22 cellular contexts compared by ENCODE assay signal in the genomic region with DNA sequence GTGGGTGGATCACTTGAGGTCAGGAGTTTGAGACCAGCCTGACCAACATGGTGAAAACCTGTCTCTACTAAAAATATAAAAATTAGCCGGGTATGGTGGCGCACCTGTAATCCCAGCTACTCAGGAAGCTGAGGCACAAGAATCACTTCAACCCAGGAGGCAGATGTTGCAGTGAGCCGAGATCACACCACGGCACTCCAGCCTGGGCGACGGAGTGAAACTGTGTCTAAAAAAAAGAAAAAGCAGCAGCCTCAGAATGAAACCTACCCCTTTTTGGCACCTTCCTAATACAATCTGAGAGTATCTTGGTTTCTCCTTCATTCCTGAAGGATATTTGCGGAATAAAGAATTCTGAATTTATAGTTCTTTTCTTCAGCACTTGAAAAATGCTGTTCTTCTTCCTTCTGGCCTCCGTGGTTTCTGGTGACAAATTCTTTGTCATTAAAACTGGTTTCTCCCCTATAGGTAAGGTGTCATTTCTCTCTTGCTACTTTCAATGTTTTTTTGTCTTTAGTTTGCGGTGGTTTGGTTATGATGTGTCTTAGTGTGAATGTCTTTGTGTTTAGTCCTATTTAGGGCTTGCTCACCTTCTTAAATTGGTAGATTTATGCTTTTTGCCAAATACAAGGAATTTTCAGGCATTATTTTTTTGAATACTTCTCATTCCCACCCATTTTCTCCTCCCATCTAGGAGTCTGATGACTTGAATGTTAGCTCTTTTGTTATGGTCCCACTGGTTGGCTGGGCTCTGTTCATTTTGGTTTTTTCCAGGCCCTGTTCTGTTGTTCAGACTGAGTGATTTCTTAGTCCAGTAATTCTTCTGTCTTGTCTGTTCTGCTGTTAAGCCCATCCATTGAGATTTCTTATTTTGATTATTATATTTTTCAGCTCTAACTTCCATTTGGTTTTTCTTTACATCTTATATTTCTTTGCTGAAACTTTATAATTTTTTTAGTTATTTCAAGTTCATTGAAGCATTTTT. TPM values are rescaled to one million over a fixed set of nuclear protein-coding genes. Genes with fewer than 3 reads are reported as not detected.
DNase-seq lines count a peak whose midpoint lies in the region; ATAC-seq and TF ChIP-seq lines count a peak whose summit lies in the region.
"Had no signal": no experiment of that assay in that cellular context is flagged by ENCODE, and none has a peak within 500 bp of the region (broad histone marks: within the 10 kb centered on the region; RNA-seq: fewer than 3 reads in every experiment).

No MANE protein-coding gene starts in this region.

- intact Hi-C loops in activated naive CD4-positive, alpha-beta T cell treated with anti-CD3 and anti-CD28 coated beads for 36 hours (cut with micrococcal nuclease) = loop anchor here (1.0 kb wide), 1 partner anchor 12 kb away; no protein-coding TSS in a partner anchor

- ATAC-seq in HG02610 (IDR thresholded peaks at IDR 0.05; ENCODE audit: unreplicated experiment) (peak; percentile 71), HG02870 (IDR thresholded peaks at IDR 0.05; ENCODE audit: unreplicated experiment) (no peak)
- ATAC-seq: naive thymus-derived CD4-positive, alpha-beta T cell had no signal

- H3K4me3 ChIP-seq in foreskin fibroblast (ENCODE audit: low read depth in 1 of 2, low read length in 2 of 2) = no peak overlapping the region
- H3K4me3 ChIP-seq: coronary artery, pancreas had no signal

- no peak for DNase-seq in activated naive CD4-positive, alpha-beta T cell treated with anti-CD3 and anti-CD28 coated beads for 36 hours
- no peak for DNase-seq in activated naive CD4-positive, alpha-beta T cell treated with Interleukin-2 at 50 U/mL for 16 hours
- no peak for DNase-seq in activated naive CD8-positive, alpha-beta T cell treated with anti-CD3 and anti-CD28 coated beads for 36 hours
- DNase-seq in GM19238 (ENCODE audit: insufficient read length, low spot score) (no peak), substantia nigra (lab: John Stamatoyannopoulos, UW) (no peak), foreskin fibroblast (no peak)
- DNase-seq: activated naive CD8-positive, alpha-beta T cell treated with anti-CD3 and anti-CD28 coated beads, Interleukin-2, amount 10 ng/mL, durations not matched to agents 7 days and 5 days; brain microvascular endothelial cell; COR-L47; foreskin melanocyte; H7; mesenchymal stem cell; naive thymus-derived CD4-positive, alpha-beta T cell; NCI-H2029; NCI-H510A; pancreas; stimulated activated CD4-positive, alpha-beta T cell treated with anti-CD3 and anti-CD28 coated beads, Interleukin-1b, Interleukin-23, amount 100 ng/mL, for 48 hours had no signal

- no peak overlapping the region for H3K27ac ChIP-seq in substantia nigra (ENCODE audit: low read depth, low read length, poor library complexity, severe bottlenecking)
- H3K27ac ChIP-seq: brain microvascular endothelial cell, coronary artery, HL-60, pancreas had no signal

- H3K27me3 Mint-ChIP-seq in activated naive CD4-positive, alpha-beta T cell treated with anti-CD3 and anti-CD28 coated beads for 36 hours (ENCODE audit: low read depth) = no peaks in the 10 kb centered on the region
- H3K27me3 Mint-ChIP-seq in activated naive CD8-positive, alpha-beta T cell treated with anti-CD3 and anti-CD28 coated beads for 36 hours = no peaks in the 10 kb centered on the region
- H3K27me3 Mint-ChIP-seq: activated naive CD8-positive, alpha-beta T cell treated with anti-CD3 and anti-CD28 coated beads, Interleukin-2, amount 10 ng/mL, durations not matched to agents 7 days and 5 days had no signal

- no peaks in the 10 kb centered on the region for H3K9me3 Mint-ChIP-seq in activated naive CD4-positive, alpha-beta T cell treated with anti-CD3 and anti-CD28 coated beads for 36 hours
- H3K9me3 Mint-ChIP-seq in activated naive CD8-positive, alpha-beta T cell treated with anti-CD3 and anti-CD28 coated beads for 36 hours = no peaks in the 10 kb centered on the region
- H3K9me3 Mint-ChIP-seq: activated naive CD8-positive, alpha-beta T cell treated with anti-CD3 and anti-CD28 coated beads, Interleukin-2, amount 10 ng/mL, durations not matched to agents 7 days and 5 days had no signal

- CTCF ChIA-PET in activated naive CD4-positive, alpha-beta T cell treated with anti-CD3 and anti-CD28 coated beads for 36 hours (lab: Charles Lee) = interaction anchor here (0.7 to 1.2 kb wide), 2 partner anchors 12 to 147 kb away, joined by 4 read pairs; no protein-coding TSS in a partner anchor

- H3K4me3 Mint-ChIP-seq in activated naive CD4-positive, alpha-beta T cell treated with anti-CD3 and anti-CD28 coated beads for 36 hours = no peak overlapping the region
- H3K4me3 Mint-ChIP-seq in activated naive CD8-positive, alpha-beta T cell treated with anti-CD3 and anti-CD28 coated beads for 36 hours = no peak overlapping the region
- H3K4me3 Mint-ChIP-seq: activated naive CD8-positive, alpha-beta T cell treated with anti-CD3 and anti-CD28 coated beads, Interleukin-2, amount 10 ng/mL, durations not matched to agents 7 days and 5 days; naive thymus-derived CD4-positive, alpha-beta T cell had no signal

- no peaks in the 10 kb centered on the region for H3K36me3 Mint-ChIP-seq in activated naive CD4-positive, alpha-beta T cell treated with anti-CD3 and anti-CD28 coated beads for 36 hours (ENCODE audit: low read depth)
- H3K36me3 Mint-ChIP-seq in activated naive CD8-positive, alpha-beta T cell treated with anti-CD3 and anti-CD28 coated beads for 36 hours = no peaks in the 10 kb centered on the region

- H3K27ac Mint-ChIP-seq in activated naive CD4-positive, alpha-beta T cell treated with anti-CD3 and anti-CD28 coated beads for 36 hours = peak overlapping the region; percentile 9
- peak overlapping the region; percentile 32 for H3K27ac Mint-ChIP-seq in activated naive CD8-positive, alpha-beta T cell treated with anti-CD3 and anti-CD28 coated beads for 36 hours
- H3K27ac Mint-ChIP-seq: activated naive CD8-positive, alpha-beta T cell treated with anti-CD3 and anti-CD28 coated beads, Interleukin-2, amount 10 ng/mL, durations not matched to agents 7 days and 5 days had no signal

- H3K4me1 Mint-ChIP-seq in activated naive CD4-positive, alpha-beta T cell treated with anti-CD3 and anti-CD28 coated beads for 36 hours (ENCODE audit: low read depth) = peaks cover 9% of the 10 kb centered on the region
- peaks cover 9% of the 10 kb centered on the region for H3K4me1 Mint-ChIP-seq in activated naive CD8-positive, alpha-beta T cell treated with anti-CD3 and anti-CD28 coated beads for 36 hours

- no peak for TF ChIP-seq CTCF in foreskin fibroblast (IDR thresholded peaks at IDR 0.05; ENCODE audit: low read depth, low read length)

RNA-seq across cellular contexts. Expression of a gene that starts 15.4 kb away (rescaled TPM):
- total RNA-seq in activated naive CD4-positive, alpha-beta T cell treated with anti-CD3 and anti-CD28 coated beads for 36 hours = 10 to 100 TPM in 1 of 2 experiments, 1 to 10 TPM in 1; 9.5 to 11.6 TPM
- 10 to 100 TPM; 11.1 to 11.9 TPM for total RNA-seq in activated naive CD8-positive, alpha-beta T cell treated with anti-CD3 and anti-CD28 coated beads for 36 hours

RNA-seq across cellular contexts. Expression of a gene that starts 53.8 kb away (rescaled TPM):
- total RNA-seq in activated naive CD4-positive, alpha-beta T cell treated with anti-CD3 and anti-CD28 coated beads for 36 hours = not detected
- total RNA-seq in activated naive CD8-positive, alpha-beta T cell treated with anti-CD3 and anti-CD28 coated beads for 36 hours = not detected
- total RNA-seq: activated naive CD8-positive, alpha-beta T cell treated with anti-CD3 and anti-CD28 coated beads, Interleukin-2, amount 10 ng/mL, durations not matched to agents 7 days and 5 days; H7; naive thymus-derived CD4-positive, alpha-beta T cell; pancreas; urinary bladder had no signal
